ENCODE assay signal across 19 cellular contexts in the genomic region with DNA sequence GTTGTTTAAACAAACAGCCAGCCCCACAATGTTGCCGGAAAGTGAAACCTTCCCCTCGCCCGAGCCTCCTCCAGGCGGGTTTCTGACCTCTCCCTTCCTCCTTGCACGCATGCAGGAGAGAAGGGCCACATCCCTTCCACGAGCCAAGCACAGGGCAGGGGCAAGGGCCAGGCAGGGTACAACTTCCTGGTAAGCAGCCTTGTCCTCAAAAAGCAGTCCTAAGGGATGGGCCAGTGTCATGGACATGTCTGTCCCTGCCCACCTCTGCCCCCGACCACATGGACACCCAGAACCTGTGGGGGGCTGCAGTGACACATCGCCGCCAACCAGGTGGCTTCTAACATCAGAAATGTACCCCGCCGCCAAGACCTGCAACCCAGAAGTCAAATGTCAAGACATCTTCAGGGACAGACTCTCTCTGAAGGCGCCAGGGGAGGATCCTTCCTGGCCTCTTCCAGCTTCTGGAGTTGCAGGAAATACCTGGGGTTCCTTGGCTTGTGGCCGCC.
DNase-seq lines count a peak whose midpoint lies in the region; ATAC-seq and TF ChIP-seq lines count a peak whose summit lies in the region.
"Had no signal": no experiment of that assay in that cellular context is flagged by ENCODE, and none has a peak within 500 bp of the region (broad histone marks: within the 10 kb centered on the region; RNA-seq: fewer than 3 reads in every experiment).

No MANE protein-coding gene starts in this region.

- no peak overlapping the region for H3K4me3 Mint-ChIP-seq in neural crest cell
- H3K4me3 Mint-ChIP-seq: CD4-positive, CD25-positive, alpha-beta regulatory T cell had no signal

- H3K9me3 ChIP-seq in right atrium auricular region (no peaks in the 10 kb centered on the region), aorta (ENCODE audit: control insufficient read depth, low read length) (no peaks in the 10 kb centered on the region), hepatocyte (ENCODE audit: low read depth) (no peaks in the 10 kb centered on the region)
- H3K9me3 ChIP-seq: A549 had no signal

- 92 to 93% methylated on average over 12 to 13 of the region's 13 CpGs for WGBS in aorta, 2 donors
- WGBS in hepatocyte (ENCODE audit: low lambda C conversion rate, missing lambda C conversion rate) = 94% methylated on average over 12 of the region's 13 CpGs

- H3K27ac Mint-ChIP-seq in neural crest cell (ENCODE audit: unreplicated experiment) = peak overlapping the region; percentile 27

- H3K4me1 ChIP-seq in right atrium auricular region (peaks cover 0 to 40% of the 10 kb centered on the region in 2 donors), aorta (ENCODE audit: control insufficient read depth in 1 of 2, insufficient read depth in 2 of 2, low read length in 2 of 2) (no peaks in the 10 kb centered on the region), hepatocyte (ENCODE audit: insufficient read depth) (no peaks in the 10 kb centered on the region)

- H3K36me3 Mint-ChIP-seq in neural crest cell (ENCODE audit: low read depth) = no peaks in the 10 kb centered on the region

- H3K27ac ChIP-seq in right atrium auricular region (no peak overlapping the region), aorta (ENCODE audit: low read depth in 1 of 2, low read length in 2 of 2) (no peak overlapping the region), hepatocyte (no peak overlapping the region)

- H3K4me1 Mint-ChIP-seq in neural crest cell = peaks cover 10% of the 10 kb centered on the region

- H3K27me3 ChIP-seq in right atrium auricular region = no peaks in the 10 kb centered on the region
- no peaks in the 10 kb centered on the region for H3K27me3 ChIP-seq in aorta (ENCODE audit: control insufficient read depth in 1 of 2, insufficient read depth in 2 of 2, low read length in 1 of 2)
- H3K27me3 ChIP-seq in H7 (ENCODE audit: control insufficient read depth, insufficient read depth, low read length) = no peaks in the 10 kb centered on the region
- H3K27me3 ChIP-seq in hepatocyte = no peaks in the 10 kb centered on the region

- TF ChIP-seq CTCF in right atrium auricular region (IDR thresholded peaks at IDR 0.05) (no peak), fibroblast of villous mesenchyme (IDR thresholded peaks at IDR 0.05; ENCODE audit: insufficient read depth, low read depth, low read length) (no peak), neural crest cell (conservative IDR thresholded peaks at IDR 0.05) (no peak), hepatocyte (IDR thresholded peaks at IDR 0.05; ENCODE audit: poor library complexity) (no peak)

- ATAC-seq in Right ventricle myocardium inferior = no peak
- ATAC-seq in aorta (ENCODE audit: low FRiP score) = no peak
- ATAC-seq in GM19397 (IDR thresholded peaks at IDR 0.05; ENCODE audit: unreplicated experiment) = no peak
- ATAC-seq: A549 had no signal

- H3K27me3 Mint-ChIP-seq in neural crest cell (ENCODE audit: low read depth) = no peaks in the 10 kb centered on the region
- H3K27me3 Mint-ChIP-seq: CD4-positive, CD25-positive, alpha-beta regulatory T cell had no signal

- peak; percentile 58 for DNase-seq in Right ventricle myocardium inferior (ENCODE audit: missing footprints)
- no peak for DNase-seq in right atrium auricular region (ENCODE audit: low spot score)
- DNase-seq in fibroblast of villous mesenchyme (ENCODE audit: low read depth) = peak; percentile 21
- DNase-seq in neural crest cell (ENCODE audit: low read depth, low spot score) = no peak
- DNase-seq in aorta = peak; percentile 44 to 51
- no peak for DNase-seq in H7
- DNase-seq in hepatocyte (ENCODE audit: low spot score) = no peak
- DNase-seq: activated CD4-positive, CD25-positive, alpha-beta regulatory T cell treated with anti-CD3 and anti-CD28 coated beads, Interleukin-2, amount 50 U/mL, for 72 hours; activated CD8-positive, alpha-beta memory T cell treated with anti-CD3 and anti-CD28 coated beads, Interleukin-2, amount 50 U/mL, for 48 hours; activated gamma-delta T cell; amniotic stem cell; CD4-positive, CD25-positive, alpha-beta regulatory T cell; cerebellar nuclear complex; DMS53; NCI-H1417; stimulated activated CD4-positive, alpha-beta T cell treated with anti-CD3 and anti-CD28 coated beads, Interleukin-4, amount 100 ng/mL, for 1 hour; substantia nigra had no signal

- intact Hi-C loops in Right ventricle myocardium inferior (cut with DNase I) (loop anchor here (2.0 kb wide), 1 partner anchor 38 kb away; no protein-coding TSS in a partner anchor), aorta (cut with DNase I) (no loop called here)

- peaks cover 3% of the 10 kb centered on the region for H3K36me3 ChIP-seq in right atrium auricular region
- no peaks in the 10 kb centered on the region for H3K36me3 ChIP-seq in aorta (ENCODE audit: control insufficient read depth in 1 of 2, insufficient read depth in 2 of 2, low read length in 1 of 2)
- peaks cover 2% of the 10 kb centered on the region for H3K36me3 ChIP-seq in H7 (replicated peaks; ENCODE audit: control insufficient read depth, insufficient read depth, low read length)
- no peaks in the 10 kb centered on the region for H3K36me3 ChIP-seq in hepatocyte (replicated peaks; ENCODE audit: insufficient read depth, low read depth)

- H3K4me3 ChIP-seq in right atrium auricular region = no peak overlapping the region
- no peak overlapping the region for H3K4me3 ChIP-seq in fibroblast of villous mesenchyme (ENCODE audit: low read depth, low read length)
- no peak overlapping the region for H3K4me3 ChIP-seq in aorta (ENCODE audit: low read length in 2 of 2)
- H3K4me3 ChIP-seq in H7 (ENCODE audit: insufficient read depth, low read depth, low read length) = no peak overlapping the region
- H3K4me3 ChIP-seq in hepatocyte = no peak overlapping the region
- H3K4me3 ChIP-seq: A549 had no signal

- H3K79me2 ChIP-seq in hepatocyte = no peaks in the 10 kb centered on the region

- H3K9me2 ChIP-seq in hepatocyte (replicated peaks; ENCODE audit: insufficient read depth) = no peaks in the 10 kb centered on the region

- H3K9me3 Mint-ChIP-seq in neural crest cell = no peaks in the 10 kb centered on the region
- H3K9me3 Mint-ChIP-seq: CD4-positive, CD25-positive, alpha-beta regulatory T cell had no signal

- no peak overlapping the region for H3K4me2 ChIP-seq in hepatocyte
- H3K4me2 ChIP-seq: A549 had no signal

- H2AFZ ChIP-seq in hepatocyte = no peak overlapping the region

- peaks cover 9% of the 10 kb centered on the region for H4K20me1 ChIP-seq in hepatocyte (ENCODE audit: insufficient read depth, poor library complexity, severe bottlenecking)

Comparison
In these comparisons a context has a peak if more than half of its experiments do, and no peak if none do; other contexts are left out.
1. DNase-seq: peak in Right ventricle myocardium inferior (single experiment), fibroblast of villous mesenchyme (single experiment) and aorta (2 of 2); none in right atrium auricular region (single experiment), neural crest cell (single experiment), H7 (single experiment) and hepatocyte (single experiment).